In the genomic region with DNA sequence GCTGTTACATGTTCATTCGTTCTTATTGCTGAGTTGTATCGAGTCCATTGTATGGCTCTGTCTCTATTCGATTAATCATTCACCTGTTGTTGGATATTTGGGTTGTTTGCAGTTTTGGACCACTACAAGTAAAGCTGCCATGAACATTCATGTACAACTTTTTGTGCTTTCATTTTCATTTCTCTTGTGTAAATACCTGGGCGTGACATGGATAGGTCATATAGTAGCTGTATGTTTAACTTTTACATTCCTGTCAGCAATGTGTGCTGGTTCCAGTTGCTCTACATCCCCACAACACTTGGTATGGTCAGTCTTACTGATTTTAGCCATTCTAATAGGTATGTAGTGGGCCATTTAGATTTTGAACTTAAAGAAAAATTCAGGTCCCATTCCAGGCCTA, we compare ENCODE assay signal across 20 cellular contexts.
"Had no signal": no experiment of that assay in that cellular context is flagged by ENCODE, and none has a peak within 500 bp of the region (broad histone marks: within the 10 kb centered on the region; RNA-seq: fewer than 3 reads in every experiment).

No MANE protein-coding gene starts in this region.

- H3K9me3 Mint-ChIP-seq: dendritic cell treated with granulocyte-macrophage colony-stimulating factor and Interleukin-4, amounts not matched to agents 40 ng/mL and 50 ng/mL, for 4 days; effector memory CD8-positive, alpha-beta T cell; endodermal cell had no signal

- H3K27ac ChIP-seq: colonic mucosa, epithelial cell of prostate, esophagus squamous epithelium, gastrocnemius medialis, heart left ventricle, hepatocyte, left lung, lower lobe of right lung had no signal

- H3K27me3 ChIP-seq: colonic mucosa, esophagus squamous epithelium, gastrocnemius medialis, heart left ventricle, hepatocyte, left lung had no signal

- H3K79me2 ChIP-seq: hepatocyte had no signal

- H3K4me3 Mint-ChIP-seq: dendritic cell treated with granulocyte-macrophage colony-stimulating factor and Interleukin-4, amounts not matched to agents 40 ng/mL and 50 ng/mL, for 4 days; effector memory CD8-positive, alpha-beta T cell; endodermal cell; immature natural killer cell; mesothelial cell of epicardium had no signal

- H3K36me3 Mint-ChIP-seq: immature natural killer cell, mesothelial cell of epicardium had no signal

- H3K9me3 ChIP-seq: colonic mucosa, esophagus squamous epithelium, gastrocnemius medialis, left lung, lower lobe of right lung had no signal

- FAIRE-seq: endometrium had no signal

- H3K4me1 Mint-ChIP-seq: endodermal cell, immature natural killer cell had no signal

- H2AFZ ChIP-seq: hepatocyte had no signal

- H3K27ac Mint-ChIP-seq: dendritic cell treated with granulocyte-macrophage colony-stimulating factor and Interleukin-4, amounts not matched to agents 40 ng/mL and 50 ng/mL, for 4 days; effector memory CD8-positive, alpha-beta T cell; endodermal cell; immature natural killer cell; mesothelial cell of epicardium had no signal

- H3K4me1 ChIP-seq: colonic mucosa, esophagus squamous epithelium, left lung, lower lobe of right lung had no signal

- DNase-seq: cortex of kidney; effector CD8-positive, alpha-beta T cell; esophagus squamous epithelium; hypothalamus; islet precursor cell; kidney; kidney glomerular epithelial cell; left lung had no signal

- H3K27me3 Mint-ChIP-seq: dendritic cell treated with granulocyte-macrophage colony-stimulating factor and Interleukin-4, amounts not matched to agents 40 ng/mL and 50 ng/mL, for 4 days had no signal

- H3K36me3 ChIP-seq: colonic mucosa, esophagus squamous epithelium, gastrocnemius medialis, heart left ventricle, left lung, lower lobe of right lung had no signal

- H3K4me2 ChIP-seq: hepatocyte had no signal

- ATAC-seq: effector memory CD8-positive, alpha-beta T cell; gastrocnemius medialis had no signal

- H3K4me3 ChIP-seq: colonic mucosa, esophagus squamous epithelium, gastrocnemius medialis, heart left ventricle, hepatocyte, left lung, lower lobe of right lung had no signal
